Comparison of ENCODE assay signal across 13 cellular contexts in genomic region chr4:174537634-174538033, GRCh38. TPM values are rescaled to one million over a fixed set of nuclear protein-coding genes. Genes with fewer than 3 reads are reported as not detected.
DNase-seq lines count a peak whose midpoint lies in the region; ATAC-seq and TF ChIP-seq lines count a peak whose summit lies in the region.
"Had no signal": no experiment of that assay in that cellular context is flagged by ENCODE, and none has a peak within 500 bp of the region (broad histone marks: within the 10 kb centered on the region; RNA-seq: fewer than 3 reads in every experiment).

No MANE protein-coding gene starts in this region.

- H3K9me2 ChIP-seq in SK-N-SH: no peaks in the 10 kb centered on the region

- no peaks in the 10 kb centered on the region for H3K36me3 ChIP-seq in SK-N-SH (replicated peaks in 1 of 2; ENCODE audit: control insufficient read depth in 1 of 2, insufficient read depth in 2 of 2, low read length in 1 of 2)
- H3K36me3 ChIP-seq: sigmoid colon, tibial nerve had no signal

- POLR2A ChIA-PET in SK-N-SH (lab: Yijun Ruan, JAX): no interaction called here

- no peak for TF ChIP-seq EP300 in SK-N-SH (IDR thresholded peaks at IDR 0.05; ENCODE audit: borderline replicate concordance in 1 of 2, low read depth in 1 of 2, low read length in 1 of 2)

- H3F3A ChIP-seq in SK-N-SH (replicated peaks; ENCODE audit: insufficient read depth): no peaks in the 10 kb centered on the region

- DNase-seq in glomerular visceral epithelial cell (ENCODE audit: extremely low spot score): no peak
- no peak for DNase-seq in DMS53 (lab: John Stamatoyannopoulos, UW)
- no peak for DNase-seq in SK-N-DZ (ENCODE audit: low spot score)
- no peak for DNase-seq in SK-N-SH
- DNase-seq: kidney, NCI-H187 treated with DMSO at 0.1 percent for 48 hours, sigmoid colon, T-cell had no signal

- H4K20me1 ChIP-seq in SK-N-SH (ENCODE audit: insufficient read depth): no peaks in the 10 kb centered on the region

- H3K9me3 ChIP-seq in SK-N-SH: no peaks in the 10 kb centered on the region
- H3K9me3 ChIP-seq: sigmoid colon, tibial nerve had no signal

- no peak overlapping the region for H3K27ac ChIP-seq in SK-N-SH (ENCODE audit: low read depth in 2 of 2, low read length in 1 of 2)
- H3K27ac ChIP-seq: sigmoid colon, tibial nerve had no signal

- no peak for TF ChIP-seq CTCF in SK-N-SH (IDR thresholded peaks at IDR 0.05)

- 17% methylated on average over 3 of the region's 3 CpGs for WGBS in SK-N-SH (ENCODE audit: low lambda C conversion rate)

- ATAC-seq in GM18511 (IDR thresholded peaks at IDR 0.05; ENCODE audit: unreplicated experiment) (peak; percentile 29), GM21360 (IDR thresholded peaks at IDR 0.05; ENCODE audit: unreplicated experiment) (peak; percentile 28), HG02884 (IDR thresholded peaks at IDR 0.05; ENCODE audit: unreplicated experiment) (peak; percentile 19), HG03460 (IDR thresholded peaks at IDR 0.05; ENCODE audit: unreplicated experiment) (peak; percentile 18)
- ATAC-seq: T-cell had no signal

- no peak for TF ChIP-seq RAD21 in SK-N-SH (IDR thresholded peaks at IDR 0.05; ENCODE audit: low read length)

- H3K4me1 ChIP-seq in SK-N-SH (ENCODE audit: control insufficient read depth in 1 of 2, insufficient read depth in 2 of 2, low read depth in 1 of 2, low read length in 1 of 2): no peaks in the 10 kb centered on the region
- H3K4me1 ChIP-seq: tibial nerve had no signal

- no peak overlapping the region for H3K9ac ChIP-seq in SK-N-SH

- H3K4me2 ChIP-seq in SK-N-SH: no peak overlapping the region

- H3K79me2 ChIP-seq in SK-N-SH (ENCODE audit: insufficient read depth): no peaks in the 10 kb centered on the region

- CTCF ChIA-PET in SK-N-SH (lab: Yijun Ruan, JAX): no interaction called here

- H3K4me3 ChIP-seq in SK-N-SH (ENCODE audit: low read depth in 2 of 2, low read length in 1 of 2): no peak overlapping the region
- H3K4me3 ChIP-seq: sigmoid colon, tibial nerve had no signal

- H2AFZ ChIP-seq in SK-N-SH (ENCODE audit: low read depth): no peak overlapping the region

- no peaks in the 10 kb centered on the region for H3K27me3 ChIP-seq in SK-N-SH (ENCODE audit: insufficient read depth)
- H3K27me3 ChIP-seq: sigmoid colon, tibial nerve had no signal

TF ChIP-seq in SK-N-SH, 30 proteins besides CTCF, POLR2A, EP300 and RAD21:
- TF ChIP-seq EZH2phosphoT487 (IDR thresholded peaks at IDR 0.05; ENCODE audit: borderline replicate concordance, low read depth): no peak

RNA-seq across cellular contexts. Expression of gene HPGD, which starts 15.3 kb away (rescaled TPM):
- not detected in 2 replicates for polyA plus RNA-seq in SK-N-DZ (2014; cell fraction: cytosol; rRNA removed)
- not detected in 2 replicates for polyA plus RNA-seq in SK-N-DZ (2014; cell fraction: nucleus; rRNA removed)
- polyA plus RNA-seq in SK-N-SH (2012; rRNA removed): not detected in 2 replicates
- polyA plus RNA-seq in SK-N-SH (2012; cell fraction: cytosol; rRNA removed): 0.03 TPM in 1 of 2 replicates, not detected in the other
- polyA plus RNA-seq in SK-N-SH (2012; cell fraction: nucleus; rRNA removed): not detected in 2 replicates
